In genomic region chrX:129636175-129636681, GRCh38 we compare ENCODE assay signal across 18 cellular contexts. TPM values are rescaled to one million over a fixed set of nuclear protein-coding genes. Genes with fewer than 3 reads are reported as not detected.
A peak's percentile ranks its signal among the peaks of the same experiment; 100 is the strongest.
DNase-seq lines count a peak whose midpoint lies in the region; ATAC-seq and TF ChIP-seq lines count a peak whose summit lies in the region.
"Had no signal": no experiment of that assay in that cellular context is flagged by ENCODE, and none has a peak within 500 bp of the region (broad histone marks: within the 10 kb centered on the region; RNA-seq: fewer than 3 reads in every experiment).

No MANE protein-coding gene starts in this region.

- DNase-seq in RWPE1 (ENCODE audit: low spot score) (no peak), left kidney (ENCODE audit: low read depth, low spot score) (peak; percentile 28), renal cortical epithelial cell (ENCODE audit: low read depth) (peak; percentile 48), DMS 273 treated with DMSO at 0.1 percent for 48 hours (lab: John Stamatoyannopoulos, UW) (no peak)
- DNase-seq in central memory CD4-positive, alpha-beta T cell, result no peak
- DNase-seq: ACHN; BE2C; CD4-positive, alpha-beta memory T cell; DMS79 treated with DMSO at 0.1 percent for 48 hours; KBM-7; NCI-H1105 treated with DMSO at 0.1 percent for 48 hours; NCI-H187; NCI-H774 had no signal

- POLR2A ChIA-PET in RWPE1 (lab: Yijun Ruan, JAX; ENCODE audit: low non-redundant PET), result no interaction called here

- CTCF ChIA-PET in RWPE1 (lab: Yijun Ruan, JAX), result interaction anchor here (0.6 to 1.7 kb wide), 4 partner anchors 37 to 363 kb away, joined by 4 to 9 read pairs (median 4); no protein-coding TSS in a partner anchor

- no peak for TF ChIP-seq CTCF in RWPE1 (conservative IDR thresholded peaks at IDR 0.05; ENCODE audit: low read depth)

- H3K27ac ChIP-seq in RWPE1, result peak overlapping the region; percentile 90

- ATAC-seq in esophagus mucosa (peak; percentile 60), GM18909 (IDR thresholded peaks at IDR 0.05; ENCODE audit: poor library complexity, unreplicated experiment) (no peak), HG02588 (IDR thresholded peaks at IDR 0.05; ENCODE audit: unreplicated experiment) (no peak)
- ATAC-seq: HCT116 had no signal

RNA-seq across cellular contexts. Expression of gene APLN, which starts 18.5 kb away (rescaled TPM):
- total RNA-seq in esophagus mucosa (0.28 TPM), renal cortical epithelial cell (0.17 and 0.60 TPM in 2 replicates)
- total RNA-seq: CD4-positive, alpha-beta memory T cell; MCF 10A had no signal

Comparison
In these comparisons a context has a peak if more than half of its experiments do, and no peak if none do; other contexts are left out.
1. DNase-seq: peak in left kidney (single experiment) and renal cortical epithelial cell (single experiment); none in RWPE1 (single experiment), DMS 273 treated with DMSO at 0.1 percent for 48 hours (single experiment) and central memory CD4-positive, alpha-beta T cell (single experiment).